In genomic region chr17:7555320-7555948, GRCh38 we compare ENCODE assay signal across 16 cellular contexts. TPM values are rescaled to one million over a fixed set of nuclear protein-coding genes. Genes with fewer than 3 reads are reported as not detected.
DNase-seq lines count a peak whose midpoint lies in the region; ATAC-seq and TF ChIP-seq lines count a peak whose summit lies in the region.
"Had no signal": no experiment of that assay in that cellular context is flagged by ENCODE, and none has a peak within 500 bp of the region (broad histone marks: within the 10 kb centered on the region; RNA-seq: fewer than 3 reads in every experiment).

No MANE protein-coding gene starts in this region.

- H3K27ac ChIP-seq in BLaER1 treated with 17β-estradiol and CSF1 and Interleukin-3, amounts not matched to agents 10 nM and 100 nM: peak overlapping the region in 7 of 11 experiments; percentile 7 to 85 (median 29); a peak in 12 of 22 replicates

- DNase-seq in GM13976 (ENCODE audit: low spot score) (no peak), astrocyte of the spinal cord (ENCODE audit: low read depth, low spot score) (no peak), naive B cell (no peak), SIG-M5 treated with dmso at 0.1 percent for 504 hours (lab: John Stamatoyannopoulos, UW; ENCODE audit: unreplicated experiment) (no peak), NCI-H2171 treated with DMSO at 0.1 percent for 48 hours (lab: John Stamatoyannopoulos, UW) (no peak), COR-L47 (lab: John Stamatoyannopoulos, UW) (no peak)
- DNase-seq: activated CD4-positive, alpha-beta T cell treated with anti-CD3 and anti-CD28 coated beads for 36 hours; activated gamma-delta T cell treated with Interleukin-2 at 50 U/mL for 16 hours; mucosa of descending colon; NCI-H2029; retina; stimulated activated CD4-positive, alpha-beta T cell treated with anti-CD3 and anti-CD28 coated beads, Interleukin-4, amount 100 ng/mL, for 24 hours; stimulated activated naive CD8-positive, alpha-beta T cell treated with anti-CD3 and anti-CD28 coated beads, Interleukin-15, amount 100 ng/mL, for 72 hours had no signal

- TF ChIP-seq CTCF in GM13976 (IDR thresholded peaks at IDR 0.05; ENCODE audit: borderline replicate concordance, control extremely low read depth, extremely low read depth, insufficient read depth, missing control alignments) (peak; percentile 4), astrocyte of the spinal cord (IDR thresholded peaks at IDR 0.05; ENCODE audit: low read depth, low read length) (peak; percentile 22)

- H3K4me1 Mint-ChIP-seq in naive B cell: peaks cover 63 to 82% (median 81%) of the 10 kb centered on the region in 3 donors

- H3K9ac ChIP-seq in BLaER1 treated with 17β-estradiol and CSF1 and Interleukin-3, amounts not matched to agents 10 nM and 100 nM: peak overlapping the region in 2 of 11 experiments; percentile 1 to 2; a peak in 2 of 22 replicates

- H3K36me3 ChIP-seq in BLaER1 treated with 17β-estradiol and CSF1 and Interleukin-3, amounts not matched to agents 10 nM and 100 nM: peaks cover 0 to 15% (median 0%) of the 10 kb centered on the region in 11 experiments; a peak in 7 of 22 replicates

- H3K9me3 Mint-ChIP-seq in naive B cell: no peaks in the 10 kb centered on the region
- H3K9me3 Mint-ChIP-seq: stimulated activated naive CD8-positive, alpha-beta T cell treated with anti-CD3 and anti-CD28 coated beads, Interleukin-15, amount 100 ng/mL, for 72 hours had no signal

- no peaks in the 10 kb centered on the region for H3K9me3 ChIP-seq in BLaER1 treated with 17β-estradiol and CSF1 and Interleukin-3, amounts not matched to agents 10 nM and 100 nM (replicated peaks in 1 of 11)
- H3K9me3 ChIP-seq: mucosa of descending colon had no signal

- no peak for ATAC-seq in naive B cell (ENCODE audit: low read depth in 2 of 2)
- ATAC-seq in HG03520 (IDR thresholded peaks at IDR 0.05; ENCODE audit: unreplicated experiment): no peak
- ATAC-seq: activated CD4-positive, alpha-beta T cell treated with anti-CD3 and anti-CD28 coated beads for 36 hours; esophagus mucosa; mucosa of descending colon; stimulated activated naive CD8-positive, alpha-beta T cell treated with anti-CD3 and anti-CD28 coated beads, Interleukin-15, amount 100 ng/mL, for 72 hours had no signal

- no peaks in the 10 kb centered on the region for H3K27me3 ChIP-seq in BLaER1 treated with 17β-estradiol and CSF1 and Interleukin-3, amounts not matched to agents 10 nM and 100 nM

- peak overlapping the region in 9 of 11 experiments; percentile 7 to 100 (median 95); a peak in 17 of 22 replicates for H3K4me2 ChIP-seq in BLaER1 treated with 17β-estradiol and CSF1 and Interleukin-3, amounts not matched to agents 10 nM and 100 nM

- H4K20me1 ChIP-seq in BLaER1 treated with 17β-estradiol and CSF1 and Interleukin-3, amounts not matched to agents 10 nM and 100 nM: no peaks in the 10 kb centered on the region

- no peaks in the 10 kb centered on the region for H3K27me3 Mint-ChIP-seq in naive B cell
- H3K27me3 Mint-ChIP-seq: activated CD4-positive, alpha-beta T cell treated with anti-CD3 and anti-CD28 coated beads for 36 hours; stimulated activated naive CD8-positive, alpha-beta T cell treated with anti-CD3 and anti-CD28 coated beads, Interleukin-15, amount 100 ng/mL, for 72 hours had no signal

- peaks cover 73 to 97% (median 83%) of the 10 kb centered on the region in 10 experiments for H3K4me1 ChIP-seq in BLaER1 treated with 17β-estradiol and CSF1 and Interleukin-3, amounts not matched to agents 10 nM and 100 nM

- no peak overlapping the region for H3K4me3 ChIP-seq in BLaER1 treated with 17β-estradiol and CSF1 and Interleukin-3, amounts not matched to agents 10 nM and 100 nM
- no peak overlapping the region for H3K4me3 ChIP-seq in astrocyte of the spinal cord (ENCODE audit: low read depth, low read length)
- H3K4me3 ChIP-seq: mucosa of descending colon had no signal

- H3K4me3 Mint-ChIP-seq in naive B cell: peak overlapping the region in 4 of 8 donors; percentile 27 to 62 (median 48)
- H3K4me3 Mint-ChIP-seq: activated CD4-positive, alpha-beta T cell treated with anti-CD3 and anti-CD28 coated beads for 36 hours; stimulated activated naive CD8-positive, alpha-beta T cell treated with anti-CD3 and anti-CD28 coated beads, Interleukin-15, amount 100 ng/mL, for 72 hours had no signal

- no peaks in the 10 kb centered on the region for H3K36me3 Mint-ChIP-seq in naive B cell

- in situ Hi-C loops in GM13976 (cut with MboI; ENCODE audit: low sequenced_read_pairs, unreplicated experiment): no loop called here
- in situ Hi-C loops in astrocyte of the spinal cord (cut with HindIII; ENCODE audit: low sequenced_read_pairs): no loop called here

- peak overlapping the region in 5 of 6 donors; percentile 12 to 97 (median 84) for H3K27ac Mint-ChIP-seq in naive B cell
- H3K27ac Mint-ChIP-seq: activated CD4-positive, alpha-beta T cell treated with anti-CD3 and anti-CD28 coated beads for 36 hours; stimulated activated naive CD8-positive, alpha-beta T cell treated with anti-CD3 and anti-CD28 coated beads, Interleukin-15, amount 100 ng/mL, for 72 hours had no signal

RNA-seq across cellular contexts. Expression of gene TNFSF13, which starts 3.1 kb away (rescaled TPM):
- 10 to 100 TPM; 32.2 to 43.1 (median 38.5) TPM for polyA plus RNA-seq in naive B cell (ENCODE audit: low read depth in 6 of 6)

RNA-seq across cellular contexts. Expression of gene SENP3, which starts 6.3 kb away (rescaled TPM):
- polyA plus RNA-seq in naive B cell (ENCODE audit: low read depth in 6 of 6): 10 to 100 TPM; 16.0 to 21.9 (median 18.2) TPM

RNA-seq across cellular contexts. Expression of gene TNFSF12, which starts 6.6 kb away (rescaled TPM):
- polyA plus RNA-seq in naive B cell (ENCODE audit: low read depth in 6 of 6): 10 to 100 TPM; 21.6 to 33.3 (median 28.0) TPM

RNA-seq across cellular contexts. Expression of gene CD68, which starts 24.0 kb away (rescaled TPM):
- 1 to 10 TPM; 3.3 to 7.4 (median 6.8) TPM for polyA plus RNA-seq in naive B cell (ENCODE audit: low read depth in 6 of 6)

RNA-seq across cellular contexts. Expression of gene MPDU1, which starts 28.2 kb away (rescaled TPM):
- polyA plus RNA-seq in naive B cell (ENCODE audit: low read depth in 6 of 6): 10 to 100 TPM; 27.8 to 59.7 (median 43.1) TPM
